9 cellular contexts compared by ENCODE assay signal in genomic region chr1:198584163-198584562, GRCh38. TPM values are rescaled to one million over a fixed set of nuclear protein-coding genes. Genes with fewer than 3 reads are reported as not detected.
"Had no signal": no experiment of that assay in that cellular context is flagged by ENCODE, and none has a peak within 500 bp of the region (broad histone marks: within the 10 kb centered on the region; RNA-seq: fewer than 3 reads in every experiment).

No MANE protein-coding gene starts in this region.

- FAIRE-seq: H1, H54, HepG2 had no signal

- DNase-seq: GM23248, HCEC 1CT, KG1 had no signal

- H3K4me3 ChIP-seq: GM23248 had no signal

- H2AFZ ChIP-seq: GM23248 had no signal

- H3K27ac ChIP-seq: GM23248, HL-60 had no signal

- ATAC-seq: HepG2 had no signal

- H3K9ac ChIP-seq: GM23248 had no signal

RNA-seq across cellular contexts. Expression of gene ATP6V1G3, which starts 43.7 kb away (rescaled TPM):
- total RNA-seq: GM23248, H1, HepG2, HT1080 had no signal
- polyA plus RNA-seq: H1, HepG2, IgD-negative memory B cell had no signal

RNA-seq across cellular contexts. Expression of gene PTPRC, which starts 54.7 kb away (rescaled TPM):
- total RNA-seq: H1, HepG2 had no signal
- polyA plus RNA-seq: HepG2 had no signal
